9 cellular contexts compared by ENCODE assay signal in the genomic region with DNA sequence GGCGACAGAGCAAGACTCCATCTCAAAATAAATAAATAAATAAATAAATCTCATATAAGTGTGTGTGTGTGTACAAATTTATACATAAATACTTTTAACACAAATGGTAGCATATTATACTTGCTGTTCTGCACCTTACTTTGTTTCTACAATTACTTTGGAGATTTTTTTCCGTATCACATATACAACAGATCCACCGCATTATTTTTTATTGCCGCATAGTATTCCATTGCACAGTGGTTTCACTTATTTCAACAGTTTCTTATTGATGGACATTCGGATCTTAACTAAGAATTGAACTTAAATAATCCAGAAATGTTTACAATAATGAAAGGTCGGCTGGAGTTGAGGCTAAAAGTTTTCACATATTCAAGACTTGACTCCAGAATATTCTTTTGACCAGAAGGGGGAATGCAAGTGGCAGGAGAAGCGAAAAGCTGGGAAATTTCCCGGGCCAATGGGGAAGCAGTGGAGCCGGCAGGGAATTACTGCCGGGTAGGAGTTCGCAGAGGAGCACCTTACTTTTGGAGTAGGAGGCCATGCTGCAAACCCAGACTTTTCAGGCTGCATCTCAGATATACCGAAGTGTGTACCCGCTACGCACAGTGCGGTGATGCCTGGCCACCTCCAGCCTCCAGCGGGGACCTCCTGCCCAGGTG. TPM values are rescaled to one million over a fixed set of nuclear protein-coding genes. Genes with fewer than 3 reads are reported as not detected.
DNase-seq lines count a peak whose midpoint lies in the region; ATAC-seq and TF ChIP-seq lines count a peak whose summit lies in the region.
"Had no signal": no experiment of that assay in that cellular context is flagged by ENCODE, and none has a peak within 500 bp of the region (broad histone marks: within the 10 kb centered on the region; RNA-seq: fewer than 3 reads in every experiment).

No MANE protein-coding gene starts in this region.

- peaks cover 4% of the 10 kb centered on the region; the same call in 1 of the 2 replicates for H3K9me3 ChIP-seq in AG04450 (ENCODE audit: control insufficient read depth, insufficient read depth, low read length)
- H3K9me3 ChIP-seq: SJCRH30 had no signal

- 0 out of 2 replicates have a peak overlapping the region, but pooled peaks have one; percentile 23 for H3K27ac Mint-ChIP-seq in HFFc6
- H3K27ac Mint-ChIP-seq in chondrocyte (ENCODE audit: unreplicated experiment): no peak overlapping the region
- no peak overlapping the region for H3K27ac Mint-ChIP-seq in natural killer cell

- H3K9me3 Mint-ChIP-seq in HFFc6: no peaks in the 10 kb centered on the region
- no peaks in the 10 kb centered on the region for H3K9me3 Mint-ChIP-seq in chondrocyte (ENCODE audit: low read depth)
- no peaks in the 10 kb centered on the region for H3K9me3 Mint-ChIP-seq in natural killer cell

- H3K4me1 Mint-ChIP-seq in HFFc6 (ENCODE audit: low read depth) (peaks cover 34% of the 10 kb centered on the region), chondrocyte (ENCODE audit: low read depth) (peaks cover 2% of the 10 kb centered on the region), natural killer cell (no peaks in the 10 kb centered on the region)

- H3K4me3 Mint-ChIP-seq in HFFc6 (peak overlapping the region; percentile 77), chondrocyte (ENCODE audit: unreplicated experiment) (peak overlapping the region; percentile 48), natural killer cell (peak overlapping the region; percentile 70)

- H3K4me3 ChIP-seq in AG04450 (ENCODE audit: low read depth, low read length): peak overlapping the region; percentile 42
- H3K4me3 ChIP-seq: SJCRH30 had no signal

- no peaks in the 10 kb centered on the region for H3K36me3 Mint-ChIP-seq in HFFc6 (ENCODE audit: low read depth)
- no peaks in the 10 kb centered on the region for H3K36me3 Mint-ChIP-seq in chondrocyte (ENCODE audit: low read depth)
- H3K36me3 Mint-ChIP-seq in natural killer cell: no peaks in the 10 kb centered on the region

- no peaks in the 10 kb centered on the region; the same call in 1 of the 2 replicates for H3K27me3 Mint-ChIP-seq in HFFc6 (ENCODE audit: insufficient read depth)
- peaks cover 44% of the 10 kb centered on the region for H3K27me3 Mint-ChIP-seq in chondrocyte (ENCODE audit: low read depth)
- peaks cover 27% of the 10 kb centered on the region in 2 donors for H3K27me3 Mint-ChIP-seq in natural killer cell (ENCODE audit: low read depth in 2 of 2)

- TF ChIP-seq CTCF in AG04450 (IDR thresholded peaks at IDR 0.05; ENCODE audit: low read depth, low read length) (no peak), HFFc6 (IDR thresholded peaks at IDR 0.05) (peak; percentile 67), chondrocyte (IDR thresholded peaks at IDR 0.05) (no peak), natural killer cell (IDR thresholded peaks at IDR 0.05) (no peak)

- H3K27me3 ChIP-seq in AG04450 (ENCODE audit: control insufficient read depth, insufficient read depth, low read length): peaks cover 22% of the 10 kb centered on the region
- H3K27me3 ChIP-seq: SJCRH30 had no signal

- H3K27ac ChIP-seq in AG04450 (ENCODE audit: low read depth, low read length): no peak overlapping the region
- H3K27ac ChIP-seq: SJCRH30 had no signal

- intact Hi-C loops in natural killer cell (cut with micrococcal nuclease): no loop called here

- DNase-seq in AG04450 (ENCODE audit: low read depth, low spot score) (no peak), HFFc6 (peak; percentile 75), chondrocyte (ENCODE audit: low spot score) (no peak), natural killer cell (no peak), GF-D8 (lab: John Stamatoyannopoulos, UW) (no peak), HT-29 (ENCODE audit: low spot score) (no peak), mesenteric fat pad (ENCODE audit: low spot score) (no peak)
- DNase-seq: SJCRH30 had no signal

- POLR2A ChIA-PET in AG04450 (lab: Yijun Ruan, JAX): no interaction called here

- CTCF ChIA-PET in AG04450 (lab: Charles Lee): interaction anchor here (0.6 kb wide), 1 partner anchor 385 kb away, joined by 4 read pairs; no protein-coding TSS in a partner anchor

- ATAC-seq in natural killer cell (no peak), GM18502 (IDR thresholded peaks at IDR 0.05; ENCODE audit: poor library complexity, unreplicated experiment) (no peak)

RNA-seq across cellular contexts. Expression of a gene that starts 0.4 kb away (rescaled TPM):
- 0.11 and 0.14 TPM in 2 replicates for polyA plus RNA-seq in AG04450 (2011; rRNA removed)
- polyA minus RNA-seq in AG04450 (2011; rRNA and poly(A)+ RNA removed): not detected in 2 replicates
- 1 to 10 TPM; 3.0 to 4.6 (median 3.3) TPM for total RNA-seq in HFFc6 (2021; fragmentation: NEBNext Ultra II Directional; extraction: Animal tissue kit (Norgen Biotek cat#: 25700))
- total RNA-seq in chondrocyte (0.20 to 0.36 TPM (median 0.21 TPM) in 3 replicates), natural killer cell (not detected), mesenteric fat pad (0.61 TPM)
- not detected in 2 replicates for total RNA-seq in HT-29 (2014; rRNA removed; shearing (Covaris generic))
- total RNA-seq: SJCRH30 had no signal
